8 cellular contexts compared by ENCODE assay signal in genomic region chr19:51926426-51926783, GRCh38. TPM values are rescaled to one million over a fixed set of nuclear protein-coding genes. Genes with fewer than 3 reads are reported as not detected.
DNase-seq lines count a peak whose midpoint lies in the region; ATAC-seq and TF ChIP-seq lines count a peak whose summit lies in the region.

No MANE protein-coding gene starts in this region.

- H3K9me3 ChIP-seq in body of pancreas (peaks cover 0 to 22% (median 0%) of the 10 kb centered on the region in 3 donors), tibial nerve (peaks cover 0 to 44% (median 10%) of the 10 kb centered on the region in 4 donors)

- ATAC-seq in body of pancreas: no peak

- H3K4me1 ChIP-seq in body of pancreas (peaks cover 8% of the 10 kb centered on the region), tibial nerve (peaks cover 0 to 15% (median 3%) of the 10 kb centered on the region in 4 donors)

- WGBS in body of pancreas, 2 donors: 13 to 16% methylated on average over 11 of the region's 11 CpGs
- 12 to 22% methylated on average over 11 of the region's 11 CpGs for WGBS in lower leg skin, 2 donors
- 19% methylated on average over 11 of the region's 11 CpGs for WGBS in tibial nerve, 2 donors

- peak overlapping the region; percentile 100 for H3K4me3 Mint-ChIP-seq in activated CD4-positive, alpha-beta T cell treated with anti-CD3 and anti-CD28 coated beads, Interleukin-2, amount 10 ng/mL, durations not matched to agents 24 days and 14 days

- H3K4me3 ChIP-seq in body of pancreas: peak overlapping the region in 1 of 2 donors; percentile 79
- peak overlapping the region; percentile 58 for H3K4me3 ChIP-seq in lower leg skin (ENCODE audit: low read depth, poor library complexity, severe bottlenecking)
- peak overlapping the region; percentile 45 to 88 (median 74) for H3K4me3 ChIP-seq in tibial nerve

- peaks cover 50% of the 10 kb centered on the region for H3K9me3 Mint-ChIP-seq in activated CD4-positive, alpha-beta T cell treated with anti-CD3 and anti-CD28 coated beads, Interleukin-2, amount 10 ng/mL, durations not matched to agents 24 days and 14 days

- intact Hi-C loops in activated CD4-positive, alpha-beta T cell treated with anti-CD3 and anti-CD28 coated beads, Interleukin-2, amount 10 ng/mL, durations not matched to agents 24 days and 14 days (cut with micrococcal nuclease): loop anchor here (2.0 to 5.0 kb wide), 2 partner anchors 82 to 601 kb away; partner anchors contain the start of genes ZNF615 and ZNF808
- intact Hi-C loops in body of pancreas (cut with DNase I): no loop called here
- intact Hi-C loops in lower leg skin (cut with DNase I; ENCODE audit: low total_unique reads): loop anchor here (10.0 kb wide), 1 partner anchor 58 kb away; the partner anchor contains the start of gene ZNF350

- TF ChIP-seq CTCF in body of pancreas (IDR thresholded peaks at IDR 0.05) (no peak), lower leg skin (IDR thresholded peaks at IDR 0.05) (no peak), tibial nerve (IDR thresholded peaks at IDR 0.05) (no peak)

- peaks cover 19% of the 10 kb centered on the region for H3K4me1 Mint-ChIP-seq in activated CD4-positive, alpha-beta T cell treated with anti-CD3 and anti-CD28 coated beads, Interleukin-2, amount 10 ng/mL, durations not matched to agents 24 days and 14 days

- peak overlapping the region; percentile 97 for H3K27ac Mint-ChIP-seq in activated CD4-positive, alpha-beta T cell treated with anti-CD3 and anti-CD28 coated beads, Interleukin-2, amount 10 ng/mL, durations not matched to agents 24 days and 14 days

- no peak for TF ChIP-seq EP300 in tibial nerve (IDR thresholded peaks at IDR 0.05)

- H3K27me3 Mint-ChIP-seq in activated CD4-positive, alpha-beta T cell treated with anti-CD3 and anti-CD28 coated beads, Interleukin-2, amount 10 ng/mL, durations not matched to agents 24 days and 14 days: no peaks in the 10 kb centered on the region

- no peak for TF ChIP-seq POLR2A in body of pancreas (IDR thresholded peaks at IDR 0.05)
- TF ChIP-seq POLR2A in lower leg skin (IDR thresholded peaks at IDR 0.05): no peak
- TF ChIP-seq POLR2A in tibial nerve (IDR thresholded peaks at IDR 0.05): no peak

- peak overlapping the region in 3 of 4 donors; percentile 82 to 94 (median 89) for H3K27ac ChIP-seq in body of pancreas
- H3K27ac ChIP-seq in tibial nerve: peak overlapping the region; percentile 74 to 86 (median 82)

- no peaks in the 10 kb centered on the region for H3K36me3 ChIP-seq in body of pancreas (replicated peaks in 1 of 2; ENCODE audit: insufficient read depth in 1 of 2, low read depth in 2 of 2)
- peaks cover 0 to 27% (median 12%) of the 10 kb centered on the region in 3 donors for H3K36me3 ChIP-seq in tibial nerve

- DNase-seq in activated CD4-positive, alpha-beta T cell treated with anti-CD3 and anti-CD28 coated beads, Interleukin-2, amount 10 ng/mL, durations not matched to agents 24 days and 14 days: no peak
- DNase-seq in activated CD4-positive, alpha-beta T cell treated with anti-CD3 and anti-CD28 coated beads for 48 hours: no peak
- DNase-seq in body of pancreas (no peak), lower leg skin (ENCODE audit: low spot score in 2 of 2) (no peak), tibial nerve (ENCODE audit: low spot score in 2 of 2) (no peak), SW480 (ENCODE audit: low spot score) (no peak), GF-D8 (lab: John Stamatoyannopoulos, UW) (no peak), SHP77 (lab: John Stamatoyannopoulos, UW) (no peak)

- peaks cover 50% of the 10 kb centered on the region for H3K36me3 Mint-ChIP-seq in activated CD4-positive, alpha-beta T cell treated with anti-CD3 and anti-CD28 coated beads, Interleukin-2, amount 10 ng/mL, durations not matched to agents 24 days and 14 days (ENCODE audit: low read depth)

- H3K27me3 ChIP-seq in body of pancreas: no peaks in the 10 kb centered on the region
- no peaks in the 10 kb centered on the region for H3K27me3 ChIP-seq in tibial nerve

RNA-seq across cellular contexts. Expression of gene ZNF613, which starts 0.9 kb away (rescaled TPM):
- 3.5 and 5.0 TPM in 2 replicates for total RNA-seq in activated CD4-positive, alpha-beta T cell treated with anti-CD3 and anti-CD28 coated beads, Interleukin-2, amount 10 ng/mL, durations not matched to agents 24 days and 14 days
- total RNA-seq in body of pancreas (10 to 100 TPM in 1 of 2 donors, 1 to 10 TPM in 1; 2.3 to 10.5 TPM), lower leg skin (10 to 100 TPM in 1 of 4 donors, 1 to 10 TPM in 3; 3.6 to 17.2 (median 7.0) TPM), tibial nerve (1 to 10 TPM; 5.9 to 8.5 (median 7.5) TPM)

RNA-seq across cellular contexts. Expression of gene ZNF649, which starts 21.6 kb away (rescaled TPM):
- 10.7 and 11.0 TPM in 2 replicates for total RNA-seq in activated CD4-positive, alpha-beta T cell treated with anti-CD3 and anti-CD28 coated beads, Interleukin-2, amount 10 ng/mL, durations not matched to agents 24 days and 14 days
- total RNA-seq in body of pancreas (1 to 10 TPM; 4.0 to 5.7 TPM), lower leg skin (10 to 100 TPM in 3 of 4 donors, 1 to 10 TPM in 1; 8.6 to 34.3 (median 13.2) TPM), tibial nerve (10 to 100 TPM; 11.4 to 16.8 (median 12.1) TPM)

RNA-seq across cellular contexts. Expression of gene ZNF577, which starts 38.7 kb away (rescaled TPM):
- 5.4 and 6.9 TPM in 2 replicates for total RNA-seq in activated CD4-positive, alpha-beta T cell treated with anti-CD3 and anti-CD28 coated beads, Interleukin-2, amount 10 ng/mL, durations not matched to agents 24 days and 14 days
- 10 to 100 TPM; 11.2 to 16.5 TPM for total RNA-seq in body of pancreas
- total RNA-seq in lower leg skin: 10 to 100 TPM in 3 of 4 donors, 1 to 10 TPM in 1; 6.7 to 20.5 (median 18.6) TPM
- 10 to 100 TPM; 14.5 to 27.6 (median 21.2) TPM for total RNA-seq in tibial nerve
